Comparison of ENCODE assay signal across 12 cellular contexts in genomic region chr5:177094224-177095087, GRCh38. TPM values are rescaled to one million over a fixed set of nuclear protein-coding genes. Genes with fewer than 3 reads are reported as not detected.
DNase-seq lines count a peak whose midpoint lies in the region; ATAC-seq and TF ChIP-seq lines count a peak whose summit lies in the region.
"Had no signal": no experiment of that assay in that cellular context is flagged by ENCODE, and none has a peak within 500 bp of the region (broad histone marks: within the 10 kb centered on the region; RNA-seq: fewer than 3 reads in every experiment).

No MANE protein-coding gene starts in this region.

- ATAC-seq in Right ventricle myocardium inferior (peak; percentile 85), mucosa of descending colon (peak; percentile 7), GM19035 (IDR thresholded peaks at IDR 0.05; ENCODE audit: unreplicated experiment) (no peak), GM18873 (IDR thresholded peaks at IDR 0.05; ENCODE audit: low FRiP score, unreplicated experiment) (no peak)

- intact Hi-C loops in Right ventricle myocardium inferior (cut with DNase I) (no loop called here), cardiac septum (cut with DNase I) (no loop called here), mucosa of descending colon (cut with DNase I, micrococcal nuclease) (no loop called here)

- H3K9me3 ChIP-seq in mucosa of descending colon, result no peaks in the 10 kb centered on the region

- peaks cover 45% of the 10 kb centered on the region for H3K4me1 ChIP-seq in mucosa of descending colon (ENCODE audit: low read depth)

- TF ChIP-seq CTCF in fibroblast of mammary gland (conservative IDR thresholded peaks at IDR 0.05; ENCODE audit: control insufficient read depth, insufficient read depth, low read depth, low read length), result no peak
- no peak for TF ChIP-seq CTCF in mucosa of descending colon (IDR thresholded peaks at IDR 0.05)

- peak; percentile 91 for DNase-seq in Right ventricle myocardium inferior (ENCODE audit: missing footprints)
- DNase-seq in cardiac septum (ENCODE audit: low spot score), result no peak
- DNase-seq in fibroblast of mammary gland (ENCODE audit: low read depth), result peak; percentile 80
- peak; percentile 63 to 75 (median 71) for DNase-seq in mucosa of descending colon
- no peak for DNase-seq in DMS53 (lab: John Stamatoyannopoulos, UW)
- no peak for DNase-seq in cerebellum (ENCODE audit: low spot score)
- DNase-seq: activated CD4-positive, alpha-beta memory T cell treated with anti-CD3 and anti-CD28 coated beads, Interleukin-2, amount 10 ng/mL, durations not matched to agents 7 days and 5 days; anterior cingulate cortex; NCI-H2171 treated with DMSO at 0.1 percent for 48 hours; stimulated activated CD4-positive, alpha-beta T cell treated with anti-CD3 and anti-CD28 coated beads, Interleukin-2, amount 100 ng/mL, for 24 hours had no signal

- no peaks in the 10 kb centered on the region for H3K36me3 ChIP-seq in mucosa of descending colon (ENCODE audit: low read depth)

- H3K4me3 ChIP-seq in fibroblast of mammary gland (ENCODE audit: control insufficient read depth, low read depth, low read length) (no peak overlapping the region), mucosa of descending colon (no peak overlapping the region)

RNA-seq across cellular contexts. Expression of gene FGFR4, which starts 7.7 kb away (rescaled TPM):
- total RNA-seq in Right ventricle myocardium inferior, result 4.3 TPM
- 0.40 TPM for total RNA-seq in cardiac septum
- total RNA-seq in mucosa of descending colon, result 10 to 100 TPM; 25.3 to 60.3 (median 28.9) TPM
- 4.5 TPM for total RNA-seq in cerebellum

RNA-seq across cellular contexts. Expression of gene NSD1, which starts 39.1 kb away (rescaled TPM):
- total RNA-seq in Right ventricle myocardium inferior, result 36.1 TPM
- 53.9 TPM for total RNA-seq in cardiac septum
- total RNA-seq in mucosa of descending colon, result 100 to 1,000 TPM in 1 of 3 donors, 10 to 100 TPM in 2; 59.3 to 103 (median 69.7) TPM
- total RNA-seq in cerebellum, result 102 TPM

Comparison
In these comparisons a context has a peak if more than half of its experiments do, and no peak if none do; other contexts are left out.
1. DNase-seq: peak in Right ventricle myocardium inferior (single experiment), fibroblast of mammary gland (single experiment) and mucosa of descending colon (3 of 3); none in cardiac septum (single experiment), DMS53 (single experiment) and cerebellum (single experiment).
2. ATAC-seq: peak in Right ventricle myocardium inferior (single experiment) and mucosa of descending colon (single experiment); none in GM19035 (single experiment) and GM18873 (single experiment).